ENCODE assay signal across 8 cellular contexts in genomic region chr10:43607199-43607573, GRCh38. TPM values are rescaled to one million over a fixed set of nuclear protein-coding genes. Genes with fewer than 3 reads are reported as not detected.
DNase-seq lines count a peak whose midpoint lies in the region; ATAC-seq and TF ChIP-seq lines count a peak whose summit lies in the region.

No MANE protein-coding gene starts in this region.

- peaks cover 17 to 30% of the 10 kb centered on the region in 2 donors for H3K36me3 Mint-ChIP-seq in activated T-cell treated with anti-CD3 and anti-CD28 coated beads, Interleukin-2, amount 50 U/mL, for 72 hours (ENCODE audit: insufficient read depth in 2 of 2)
- H3K36me3 Mint-ChIP-seq in type B pancreatic cell, result peaks cover 16% of the 10 kb centered on the region

- peaks cover 4% of the 10 kb centered on the region for H3K4me1 ChIP-seq in adipocyte (ENCODE audit: control insufficient read depth, insufficient read depth, low read length)
- H3K4me1 ChIP-seq in right lobe of liver, result peaks cover 0 to 6% (median 0%) of the 10 kb centered on the region in 4 donors

- peaks cover 0 to 5% of the 10 kb centered on the region in 2 donors for H3K9me3 Mint-ChIP-seq in activated T-cell treated with anti-CD3 and anti-CD28 coated beads, Interleukin-2, amount 50 U/mL, for 72 hours
- H3K9me3 Mint-ChIP-seq in type B pancreatic cell, result no peaks in the 10 kb centered on the region

- POLR2A ChIA-PET in HEK293T (lab: Yijun Ruan, JAX), result interaction anchor here (0.6 to 1.0 kb wide), 2 partner anchors 9 to 33 kb away, joined by 3 to 4 read pairs; no protein-coding TSS in a partner anchor

- H3K27ac ChIP-seq in right lobe of liver, result no peak overlapping the region

- H3K9ac ChIP-seq in adipocyte (ENCODE audit: low read length), result peak overlapping the region; percentile 80

- intact Hi-C loops in right lobe of liver (cut with DNase I), result no loop called here

- no peak for ATAC-seq in activated T-cell treated with anti-CD3 and anti-CD28 coated beads, Interleukin-2, amount 50 U/mL, for 72 hours (replicated peaks in 1 of 2)
- ATAC-seq in right lobe of liver, result no peak

- H3K36me3 ChIP-seq in adipocyte (ENCODE audit: control insufficient read depth, insufficient read depth, low read length, severe bottlenecking), result peaks cover 25% of the 10 kb centered on the region
- no peaks in the 10 kb centered on the region for H3K36me3 ChIP-seq in right lobe of liver

- peaks cover 6% of the 10 kb centered on the region for H3K9me3 ChIP-seq in adipocyte (ENCODE audit: control insufficient read depth, low read length)
- no peaks in the 10 kb centered on the region for H3K9me3 ChIP-seq in right lobe of liver

- no peaks in the 10 kb centered on the region for H3K27me3 Mint-ChIP-seq in activated T-cell treated with anti-CD3 and anti-CD28 coated beads, Interleukin-2, amount 50 U/mL, for 72 hours (ENCODE audit: low read depth)
- H3K27me3 Mint-ChIP-seq in type B pancreatic cell, result peaks cover 7% of the 10 kb centered on the region

- TF ChIP-seq CTCF in right lobe of liver (IDR thresholded peaks at IDR 0.05) (no peak), type B pancreatic cell (conservative IDR thresholded peaks at IDR 0.05) (no peak)

- H3K27me3 ChIP-seq in adipocyte (replicated peaks; ENCODE audit: control insufficient read depth, insufficient read depth, low read length) (no peaks in the 10 kb centered on the region), right lobe of liver (no peaks in the 10 kb centered on the region)

- H3K4me3 ChIP-seq in adipocyte (ENCODE audit: low read length), result peak overlapping the region; percentile 83
- H3K4me3 ChIP-seq in right lobe of liver, result peak overlapping the region; percentile 71 to 99 (median 77)

- peaks cover 34% of the 10 kb centered on the region for H3K4me1 Mint-ChIP-seq in activated T-cell treated with anti-CD3 and anti-CD28 coated beads, Interleukin-2, amount 50 U/mL, for 72 hours (ENCODE audit: low read depth)
- peaks cover 8% of the 10 kb centered on the region for H3K4me1 Mint-ChIP-seq in type B pancreatic cell (ENCODE audit: unreplicated experiment)

- H3K27ac Mint-ChIP-seq in activated T-cell treated with anti-CD3 and anti-CD28 coated beads, Interleukin-2, amount 50 U/mL, for 72 hours, result no peak overlapping the region
- H3K27ac Mint-ChIP-seq in type B pancreatic cell, result peak overlapping the region; percentile 64

- no peak for DNase-seq in activated T-cell treated with anti-CD3 and anti-CD28 coated beads, Interleukin-2, amount 50 U/mL, for 72 hours
- DNase-seq in activated T-cell treated with anti-CD3 and anti-CD28 coated beads for 4 hours (no peak), adipocyte (ENCODE audit: low read depth) (no peak), right lobe of liver (no peak), type B pancreatic cell (ENCODE audit: extremely low spot score, unreplicated experiment) (no peak), HEK293T (ENCODE audit: extremely low spot score) (no peak), NCI-H1694 (lab: John Stamatoyannopoulos, UW) (no peak), NCI-H1105 (lab: John Stamatoyannopoulos, UW) (no peak)

- WGBS in right lobe of liver (ENCODE audit: insufficient coverage, low coverage, low lambda C conversion rate, missing lambda C conversion rate), result 77% methylated on average over 10 of the region's 10 CpGs

- no peak for TF ChIP-seq POLR2A in right lobe of liver (IDR thresholded peaks at IDR 0.05)

- peak overlapping the region; percentile 83 to 85 for H3K4me3 Mint-ChIP-seq in activated T-cell treated with anti-CD3 and anti-CD28 coated beads, Interleukin-2, amount 50 U/mL, for 72 hours
- H3K4me3 Mint-ChIP-seq in type B pancreatic cell, result peak overlapping the region; percentile 92

- CTCF ChIA-PET in HEK293T (lab: Yijun Ruan, JAX), result no interaction called here

TF ChIP-seq in HEK293T, 16 proteins besides CTCF, POLR2A, EP300 and RAD21:
- TF ChIP-seq NFRKB (IDR thresholded peaks at IDR 0.05) (no peak), FOXA1 (IDR thresholded peaks at IDR 0.05) (no peak), FOXK2 (IDR thresholded peaks at IDR 0.05) (no peak), SP1 (IDR thresholded peaks at IDR 0.05) (no peak), HDGF (IDR thresholded peaks at IDR 0.05; ENCODE audit: borderline replicate concordance) (no peak), SUZ12 (IDR thresholded peaks at IDR 0.05) (no peak), ARNT (IDR thresholded peaks at IDR 0.05) (no peak), BHLHE40 (IDR thresholded peaks at IDR 0.05; ENCODE audit: borderline replicate concordance) (no peak), TARDBP (IDR thresholded peaks at IDR 0.05) (no peak), PKNOX1 (IDR thresholded peaks at IDR 0.05) (no peak), LEF1 (IDR thresholded peaks at IDR 0.05; ENCODE audit: borderline replicate concordance) (no peak), FOXM1 (IDR thresholded peaks at IDR 0.05; ENCODE audit: borderline replicate concordance) (no peak), L3MBTL2 (conservative IDR thresholded peaks at IDR 0.05) (no peak), ELF4 (IDR thresholded peaks at IDR 0.05) (no peak), CTBP1 (IDR thresholded peaks at IDR 0.05; ENCODE audit: borderline replicate concordance) (no peak), ZNF384 (IDR thresholded peaks at IDR 0.05) (no peak)

RNA-seq across cellular contexts. Expression of gene ZNF485, which starts 0.9 kb away (rescaled TPM):
- total RNA-seq in activated T-cell treated with anti-CD3 and anti-CD28 coated beads, Interleukin-2, amount 50 U/mL, for 72 hours, result 1 to 10 TPM; 2.8 to 4.6 TPM
- total RNA-seq in right lobe of liver (1 to 10 TPM; 1.1 to 3.8 (median 2.1) TPM), type B pancreatic cell (ENCODE audit: low replicate concordance) (3.5 and 6.7 TPM in 2 replicates)

RNA-seq across cellular contexts. Expression of gene ZNF239, which starts 32.8 kb away (rescaled TPM):
- total RNA-seq in activated T-cell treated with anti-CD3 and anti-CD28 coated beads, Interleukin-2, amount 50 U/mL, for 72 hours, result 1 to 10 TPM; 1.3 to 2.6 TPM
- 1 to 10 TPM in 3 of 6 experiments, under 1 TPM in 3; 0.56 to 1.7 (median 0.97) TPM for total RNA-seq in right lobe of liver
- 2.4 and 9.2 TPM in 2 replicates for total RNA-seq in type B pancreatic cell (ENCODE audit: low replicate concordance)

RNA-seq across cellular contexts. Expression of gene ZNF32, which starts 41.5 kb away (rescaled TPM):
- total RNA-seq in activated T-cell treated with anti-CD3 and anti-CD28 coated beads, Interleukin-2, amount 50 U/mL, for 72 hours, result 10 to 100 TPM; 12.4 to 18.0 TPM
- total RNA-seq in right lobe of liver (10 to 100 TPM; 10.9 to 20.4 (median 15.3) TPM), type B pancreatic cell (ENCODE audit: low replicate concordance) (30.5 and 41.8 TPM in 2 replicates)
